40 cellular contexts compared by ENCODE assay signal in the genomic region with DNA sequence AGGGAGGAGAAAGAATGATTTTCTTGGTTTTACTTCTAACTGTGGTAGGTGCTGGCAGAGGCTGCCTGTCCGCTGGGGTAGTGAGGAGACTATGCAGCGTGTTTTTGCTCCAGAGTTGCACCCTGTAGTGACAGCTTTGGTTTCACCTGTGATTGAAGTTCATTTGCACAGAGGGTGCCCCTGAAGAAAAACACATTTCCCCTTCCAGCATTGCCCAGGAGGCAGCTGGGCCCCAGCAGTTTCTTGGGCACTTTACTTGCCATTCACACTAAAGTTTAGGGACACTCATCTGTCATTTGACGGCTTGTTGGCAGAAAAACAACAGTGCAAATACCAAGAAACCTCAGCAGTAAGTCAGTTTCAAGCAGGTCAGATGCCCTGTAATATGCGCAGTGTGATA.
"Had no signal": no experiment of that assay in that cellular context is flagged by ENCODE, and none has a peak within 500 bp of the region (broad histone marks: within the 10 kb centered on the region; RNA-seq: fewer than 3 reads in every experiment).

No MANE protein-coding gene starts in this region.

- H3K9me3 Mint-ChIP-seq: activated CD4-positive, alpha-beta memory T cell treated with anti-CD3 and anti-CD28 coated beads, Interleukin-2, amount 10 ng/mL, durations not matched to agents 7 days and 5 days; activated CD4-positive, alpha-beta T cell treated with anti-CD3 and anti-CD28 coated beads, Interleukin-2, amount 10 ng/mL, durations not matched to agents 7 days and 5 days; activated naive CD4-positive, alpha-beta T cell treated with anti-CD3 and anti-CD28 coated beads, Interleukin-2, amount 10 ng/mL, durations not matched to agents 7 days and 5 days; activated naive CD4-positive, alpha-beta T cell treated with anti-CD3 and anti-CD28 coated beads, Interleukin-2, amount 50 U/mL, for 24 hours; activated naive CD8-positive, alpha-beta T cell treated with anti-CD3 and anti-CD28 coated beads, Interleukin-2, amount 10 ng/mL, durations not matched to agents 7 days and 5 days; activated naive CD8-positive, alpha-beta T cell treated with anti-CD3 and anti-CD28 coated beads, Interleukin-2, amount 50 U/mL, for 24 hours; activated T-cell treated with anti-CD3 and anti-CD28 coated beads, Interleukin-2, amount 50 U/mL, for 4 hours; activated T-helper 2 cell treated with anti-CD3 and anti-CD28 coated beads, Interferon-gamma antibody, Interleukin-2, Interleukin-4, amounts not matched to agents 10 μg/mL and 5 μg/mL and 100 μg/mL, durations not matched to agents 14 hours and 24 hours and 36 hours; central memory CD8-positive, alpha-beta T cell; T-helper 1 cell treated with Interleukin-12 subunit alpha and Interleukin-12 subunit beta and Interleukin-4 antibody, amounts not matched to agents 30 μg/mL and 1 μg/mL, for 36 hours; T-helper 2 cell treated with Interferon-gamma antibody and Interleukin-4, amounts not matched to agents 5 μg/mL and 100 μg/mL, for 36 hours had no signal

- H3K27me3 ChIP-seq: ascending aorta had no signal

- H3K4me1 Mint-ChIP-seq: activated CD4-positive, alpha-beta memory T cell treated with anti-CD3 and anti-CD28 coated beads, Interleukin-2, amount 10 ng/mL, durations not matched to agents 7 days and 5 days; activated CD4-positive, alpha-beta T cell treated with anti-CD3 and anti-CD28 coated beads for 36 hours; activated CD4-positive, alpha-beta T cell treated with anti-CD3 and anti-CD28 coated beads, Interleukin-2, amount 10 ng/mL, durations not matched to agents 7 days and 5 days; activated CD8-positive, alpha-beta memory T cell treated with anti-CD3 and anti-CD28 coated beads, Interleukin-2, amount 10 ng/mL, durations not matched to agents 7 days and 5 days; activated naive CD4-positive, alpha-beta T cell treated with anti-CD3 and anti-CD28 coated beads, Interleukin-2, amount 10 ng/mL, durations not matched to agents 7 days and 5 days; activated naive CD4-positive, alpha-beta T cell treated with anti-CD3 and anti-CD28 coated beads, Interleukin-2, amount 50 U/mL, for 24 hours; activated naive CD8-positive, alpha-beta T cell treated with anti-CD3 and anti-CD28 coated beads, Interleukin-2, amount 10 ng/mL, durations not matched to agents 7 days and 5 days; activated naive CD8-positive, alpha-beta T cell treated with anti-CD3 and anti-CD28 coated beads, Interleukin-2, amount 50 U/mL, for 24 hours; central memory CD8-positive, alpha-beta T cell; WTC11 had no signal

- H3K27ac Mint-ChIP-seq: activated CD4-positive, alpha-beta memory T cell treated with anti-CD3 and anti-CD28 coated beads, Interleukin-2, amount 10 ng/mL, durations not matched to agents 7 days and 5 days; activated CD4-positive, alpha-beta T cell treated with anti-CD3 and anti-CD28 coated beads for 36 hours; activated CD4-positive, alpha-beta T cell treated with anti-CD3 and anti-CD28 coated beads, Interleukin-2, amount 10 ng/mL, durations not matched to agents 7 days and 5 days; activated CD8-positive, alpha-beta memory T cell treated with anti-CD3 and anti-CD28 coated beads, Interleukin-2, amount 10 ng/mL, durations not matched to agents 7 days and 5 days; activated CD8-positive, alpha-beta T cell treated with anti-CD3 and anti-CD28 coated beads, Interleukin-2, amount 10 ng/mL, durations not matched to agents 7 days and 5 days; activated naive CD4-positive, alpha-beta T cell treated with anti-CD3 and anti-CD28 coated beads, Interleukin-2, amount 10 ng/mL, durations not matched to agents 7 days and 5 days; activated naive CD4-positive, alpha-beta T cell treated with anti-CD3 and anti-CD28 coated beads, Interleukin-2, amount 50 U/mL, for 24 hours; activated naive CD8-positive, alpha-beta T cell; activated naive CD8-positive, alpha-beta T cell treated with anti-CD3 and anti-CD28 coated beads, Interleukin-2, amount 10 ng/mL, durations not matched to agents 7 days and 5 days; activated naive CD8-positive, alpha-beta T cell treated with anti-CD3 and anti-CD28 coated beads, Interleukin-2, amount 50 U/mL, for 24 hours; activated T-helper 2 cell treated with anti-CD3 and anti-CD28 coated beads, Interferon-gamma antibody, Interleukin-2, Interleukin-4, amounts not matched to agents 10 μg/mL and 5 μg/mL and 100 μg/mL, durations not matched to agents 14 hours and 24 hours and 36 hours; brain; T-helper 1 cell treated with Interleukin-12 subunit alpha and Interleukin-12 subunit beta and Interleukin-4 antibody, amounts not matched to agents 30 μg/mL and 1 μg/mL, for 36 hours; T-helper 2 cell treated with Interferon-gamma antibody and Interleukin-4, amounts not matched to agents 5 μg/mL and 100 μg/mL, for 36 hours; WTC11 had no signal

- H3K4me3 Mint-ChIP-seq: activated CD4-positive, alpha-beta memory T cell treated with anti-CD3 and anti-CD28 coated beads, Interleukin-2, amount 10 ng/mL, durations not matched to agents 7 days and 5 days; activated CD4-positive, alpha-beta T cell treated with anti-CD3 and anti-CD28 coated beads for 36 hours; activated CD4-positive, alpha-beta T cell treated with anti-CD3 and anti-CD28 coated beads, Interleukin-2, amount 10 ng/mL, durations not matched to agents 7 days and 5 days; activated CD8-positive, alpha-beta memory T cell treated with anti-CD3 and anti-CD28 coated beads, Interleukin-2, amount 10 ng/mL, durations not matched to agents 7 days and 5 days; activated CD8-positive, alpha-beta T cell treated with anti-CD3 and anti-CD28 coated beads, Interleukin-2, amount 10 ng/mL, durations not matched to agents 7 days and 5 days; activated naive CD4-positive, alpha-beta T cell treated with anti-CD3 and anti-CD28 coated beads, Interleukin-2, amount 10 ng/mL, durations not matched to agents 7 days and 5 days; activated naive CD4-positive, alpha-beta T cell treated with anti-CD3 and anti-CD28 coated beads, Interleukin-2, amount 50 U/mL, for 24 hours; activated naive CD8-positive, alpha-beta T cell; activated naive CD8-positive, alpha-beta T cell treated with anti-CD3 and anti-CD28 coated beads, Interleukin-2, amount 10 ng/mL, durations not matched to agents 7 days and 5 days; activated naive CD8-positive, alpha-beta T cell treated with anti-CD3 and anti-CD28 coated beads, Interleukin-2, amount 50 U/mL, for 24 hours; activated T-cell treated with anti-CD3 and anti-CD28 coated beads, Interleukin-2, amount 50 U/mL, for 4 hours; brain; central memory CD8-positive, alpha-beta T cell; T-helper 1 cell treated with Interleukin-12 subunit alpha and Interleukin-12 subunit beta and Interleukin-4 antibody, amounts not matched to agents 30 μg/mL and 1 μg/mL, for 36 hours; T-helper 2 cell treated with Interferon-gamma antibody and Interleukin-4, amounts not matched to agents 5 μg/mL and 100 μg/mL, for 36 hours; WTC11 had no signal

- H3K27ac ChIP-seq: ascending aorta, cardiac muscle cell, WERI-Rb-1 had no signal

- H3K36me3 Mint-ChIP-seq: activated CD8-positive, alpha-beta memory T cell treated with anti-CD3 and anti-CD28 coated beads, Interleukin-2, amount 10 ng/mL, durations not matched to agents 7 days and 5 days; activated naive CD4-positive, alpha-beta T cell treated with anti-CD3 and anti-CD28 coated beads, Interleukin-2, amount 10 ng/mL, durations not matched to agents 7 days and 5 days; activated naive CD4-positive, alpha-beta T cell treated with anti-CD3 and anti-CD28 coated beads, Interleukin-2, amount 50 U/mL, for 24 hours; activated naive CD8-positive, alpha-beta T cell; activated naive CD8-positive, alpha-beta T cell treated with anti-CD3 and anti-CD28 coated beads, Interleukin-2, amount 10 ng/mL, durations not matched to agents 7 days and 5 days; brain; WTC11 had no signal

- H3K4me3 ChIP-seq: ascending aorta, cardiac muscle cell had no signal

- H3K27me3 Mint-ChIP-seq: activated CD4-positive, alpha-beta T cell treated with anti-CD3 and anti-CD28 coated beads for 36 hours; activated naive CD4-positive, alpha-beta T cell treated with anti-CD3 and anti-CD28 coated beads, Interleukin-2, amount 10 ng/mL, durations not matched to agents 7 days and 5 days; activated naive CD4-positive, alpha-beta T cell treated with anti-CD3 and anti-CD28 coated beads, Interleukin-2, amount 50 U/mL, for 24 hours; activated naive CD8-positive, alpha-beta T cell treated with anti-CD3 and anti-CD28 coated beads, Interleukin-2, amount 10 ng/mL, durations not matched to agents 7 days and 5 days; brain; central memory CD8-positive, alpha-beta T cell had no signal

- ATAC-seq: activated CD4-positive, alpha-beta T cell treated with anti-CD3 and anti-CD28 coated beads for 36 hours; activated CD4-positive, CD25-positive, alpha-beta regulatory T cell treated with anti-CD3 and anti-CD28 coated beads, Interleukin-2, amount 50 U/mL, for 24 hours; activated CD8-positive, alpha-beta memory T cell treated with anti-CD3 and anti-CD28 coated beads, Interleukin-2, amount 10 ng/mL, durations not matched to agents 7 days and 5 days; activated CD8-positive, alpha-beta T cell treated with anti-CD3 and anti-CD28 coated beads, Interleukin-2, amount 10 ng/mL, durations not matched to agents 7 days and 5 days; activated naive CD8-positive, alpha-beta T cell treated with anti-CD3 and anti-CD28 coated beads, Interleukin-2, amount 50 U/mL, for 24 hours; activated T-cell treated with anti-CD3 and anti-CD28 coated beads, Interleukin-2, amount 50 U/mL, for 4 hours; WTC11 had no signal

- FAIRE-seq: bronchial epithelial cell, TTC549 had no signal

- H3K4me1 ChIP-seq: ascending aorta had no signal

- H3K9me3 ChIP-seq: ascending aorta had no signal

- H3K36me3 ChIP-seq: ascending aorta, cardiac muscle cell, WERI-Rb-1 had no signal

- DNase-seq: activated CD4-positive, alpha-beta memory T cell treated with anti-CD3 and anti-CD28 coated beads, Interleukin-2, amount 10 ng/mL, durations not matched to agents 7 days and 5 days; activated CD4-positive, alpha-beta T cell treated with anti-CD3 and anti-CD28 coated beads for 1 hour; activated CD4-positive, alpha-beta T cell treated with anti-CD3 and anti-CD28 coated beads for 36 hours; activated CD4-positive, alpha-beta T cell treated with anti-CD3 and anti-CD28 coated beads for 48 hours; activated CD4-positive, alpha-beta T cell treated with anti-CD3 and anti-CD28 coated beads, Interleukin-2, amount 10 ng/mL, durations not matched to agents 7 days and 5 days; activated CD4-positive, alpha-beta T cell treated with anti-CD3 and anti-CD28 coated beads, Interleukin-2, amount 50 U/mL, for 48 hours; activated CD4-positive, CD25-positive, alpha-beta regulatory T cell; activated CD8-positive, alpha-beta memory T cell treated with anti-CD3 and anti-CD28 coated beads for 24 hours; activated CD8-positive, alpha-beta memory T cell treated with anti-CD3 and anti-CD28 coated beads, Interleukin-2, amount 10 ng/mL, durations not matched to agents 7 days and 5 days; activated CD8-positive, alpha-beta T cell treated with anti-CD3 and anti-CD28 coated beads, Interleukin-2, amount 10 ng/mL, durations not matched to agents 7 days and 5 days; activated effector memory CD4-positive, alpha-beta T cell treated with Interleukin-2 at 50 U/mL for 16 hours; activated gamma-delta T cell; activated naive CD4-positive, alpha-beta T cell treated with anti-CD3 and anti-CD28 coated beads, Interleukin-2, amount 10 ng/mL, durations not matched to agents 7 days and 5 days; activated naive CD4-positive, alpha-beta T cell treated with Interleukin-2 at 50 U/mL for 16 hours; activated naive CD8-positive, alpha-beta T cell treated with anti-CD3 and anti-CD28 coated beads, Interleukin-2, amount 10 ng/mL, durations not matched to agents 7 days and 5 days; activated naive CD8-positive, alpha-beta T cell treated with anti-CD3 and anti-CD28 coated beads, Interleukin-2, amount 50 U/mL, for 24 hours; activated T-cell treated with anti-CD3 and anti-CD28 coated beads for 4 hours; activated T-cell treated with anti-CD3 and anti-CD28 coated beads, Interleukin-2, amount 50 U/mL, for 1 hour; activated T-cell treated with anti-CD3 and anti-CD28 coated beads, Interleukin-2, amount 50 U/mL, for 4 hours; amygdala; anterior cingulate cortex; caudate nucleus; cerebellar nuclear complex; T-helper 1 cell; T-helper 2 cell; T-helper 9 cell; WERI-Rb-1 had no signal
